Comparison of ENCODE assay signal across 20 cellular contexts in genomic region chr13:113441661-113442060, GRCh38.
"Had no signal": no experiment of that assay in that cellular context is flagged by ENCODE, and none has a peak within 500 bp of the region (broad histone marks: within the 10 kb centered on the region; RNA-seq: fewer than 3 reads in every experiment).

No MANE protein-coding gene starts in this region.

- DNase-seq: dermis blood vessel endothelial cell; esophagus squamous epithelium; foreskin fibroblast; glutamatergic neuron; islet precursor cell; left lung; mesendoderm; naive thymus-derived CD4-positive, alpha-beta T cell; retina; small intestine; stimulated activated CD4-positive, alpha-beta T cell treated with anti-CD3 and anti-CD28 coated beads, Interleukin-2, amount 100 ng/mL, for 48 hours; stimulated activated naive CD8-positive, alpha-beta T cell treated with anti-CD3 and anti-CD28 coated beads, Interleukin-15, Interleukin-2, amounts not matched to agents 100 U/mL and 50 U/mL, for 24 hours; upper lobe of right lung had no signal

- H3K36me3 ChIP-seq: esophagus squamous epithelium, left lung, ovary, upper lobe of right lung had no signal

- H3K4me1 ChIP-seq: esophagus squamous epithelium, left lung, psoas muscle, tibial nerve, upper lobe of right lung had no signal

- H3K27ac ChIP-seq: cardiac muscle cell, esophagus squamous epithelium, gastroesophageal sphincter, left lung, ovary, psoas muscle, tibial nerve, upper lobe of right lung had no signal

- ATAC-seq: gastroesophageal sphincter; left lung; naive thymus-derived CD4-positive, alpha-beta T cell; psoas muscle; stimulated activated effector memory CD8-positive, alpha-beta T cell treated with anti-CD3 and anti-CD28 coated beads, Interleukin-12 subunit alpha, Interleukin-12 subunit beta, amount 100 ng/mL, for 72 hours; stimulated activated naive CD8-positive, alpha-beta T cell treated with anti-CD3 and anti-CD28 coated beads, Interleukin-15, Interleukin-2, amounts not matched to agents 100 U/mL and 50 U/mL, for 24 hours; upper lobe of right lung had no signal

- H3K9me3 ChIP-seq: esophagus squamous epithelium, gastroesophageal sphincter, left lung, ovary, psoas muscle, tibial nerve, upper lobe of right lung had no signal

- H3K4me3 ChIP-seq: cardiac muscle cell, esophagus squamous epithelium, gastroesophageal sphincter, left lung, lung, ovary, psoas muscle, tibial nerve, upper lobe of right lung had no signal

- H3K27me3 ChIP-seq: cardiac muscle cell, esophagus squamous epithelium, gastroesophageal sphincter, left lung, ovary, tibial nerve, upper lobe of right lung had no signal
